Comparison of ENCODE assay signal across 23 cellular contexts in genomic region chr1:33502726-33503125, GRCh38. TPM values are rescaled to one million over a fixed set of nuclear protein-coding genes. Genes with fewer than 3 reads are reported as not detected.
DNase-seq lines count a peak whose midpoint lies in the region; ATAC-seq and TF ChIP-seq lines count a peak whose summit lies in the region.
"Had no signal": no experiment of that assay in that cellular context is flagged by ENCODE, and none has a peak within 500 bp of the region (broad histone marks: within the 10 kb centered on the region; RNA-seq: fewer than 3 reads in every experiment).

No MANE protein-coding gene starts in this region.

- no peaks in the 10 kb centered on the region for H3K4me1 ChIP-seq in vagina
- H3K4me1 ChIP-seq: gastrocnemius medialis had no signal

- intact Hi-C loops in vagina (cut with DNase I), result no loop called here

- H3K4me3 ChIP-seq in epithelial cell of esophagus (ENCODE audit: low read length) (no peak overlapping the region), vagina (no peak overlapping the region)
- H3K4me3 ChIP-seq: gastrocnemius medialis, PC-9 had no signal

- DNase-seq in GM03348 (ENCODE audit: low spot score) (peak; percentile 40), RWPE1 (ENCODE audit: low spot score) (peak; percentile 16), epithelial cell of esophagus (ENCODE audit: low read depth) (peak; percentile 73), non-pigmented ciliary epithelial cell (ENCODE audit: low read depth) (peak; percentile 17), NCI-H510A (lab: John Stamatoyannopoulos, UW) (no peak), amniotic stem cell (lab: John Stamatoyannopoulos, UW) (no peak), vagina (ENCODE audit: extremely low spot score in 2 of 2) (no peak)
- no peak for DNase-seq in activated naive CD8-positive, alpha-beta T cell treated with anti-CD3 and anti-CD28 coated beads, Interleukin-2, amount 50 U/mL, for 24 hours
- DNase-seq: activated CD8-positive, alpha-beta memory T cell treated with anti-CD3 and anti-CD28 coated beads, Interleukin-2, amount 50 U/mL, for 48 hours; activated effector memory CD4-positive, alpha-beta T cell treated with anti-CD3 and anti-CD28 coated beads, Interleukin-2, amount 50 U/mL, for 16 hours; amygdala; gastrocnemius medialis; HCEC 1CT; kidney; MM.1S; NCI-H1694 treated with DMSO at 0.1 percent for 48 hours; NCI-H2227 treated with DMSO at 0.1 percent for 48 hours; occipital lobe; PC-9; T-helper 2 cell; WERI-Rb-1 had no signal

- CTCF ChIA-PET in RWPE1 (lab: Yijun Ruan, JAX), result no interaction called here

- peaks cover 5% of the 10 kb centered on the region for H3K9me3 Mint-ChIP-seq in activated naive CD8-positive, alpha-beta T cell treated with anti-CD3 and anti-CD28 coated beads, Interleukin-2, amount 50 U/mL, for 24 hours

- H3K27me3 ChIP-seq in vagina, result no peaks in the 10 kb centered on the region
- H3K27me3 ChIP-seq: gastrocnemius medialis had no signal

- no peak for TF ChIP-seq POLR2A in vagina (IDR thresholded peaks at IDR 0.05)

- no peaks in the 10 kb centered on the region for H3K4me1 Mint-ChIP-seq in activated naive CD8-positive, alpha-beta T cell treated with anti-CD3 and anti-CD28 coated beads, Interleukin-2, amount 50 U/mL, for 24 hours

- no peaks in the 10 kb centered on the region for H3K9me3 ChIP-seq in vagina

- peaks cover 5% of the 10 kb centered on the region for H3K36me3 Mint-ChIP-seq in activated naive CD8-positive, alpha-beta T cell treated with anti-CD3 and anti-CD28 coated beads, Interleukin-2, amount 50 U/mL, for 24 hours (ENCODE audit: low read depth)

- POLR2A ChIA-PET in RWPE1 (lab: Yijun Ruan, JAX; ENCODE audit: low non-redundant PET), result no interaction called here

- TF ChIP-seq CTCF in RWPE1 (conservative IDR thresholded peaks at IDR 0.05; ENCODE audit: low read depth) (no peak), epithelial cell of esophagus (IDR thresholded peaks at IDR 0.05; ENCODE audit: insufficient read depth, low read depth, low read length, missing control alignments) (no peak), vagina (IDR thresholded peaks at IDR 0.05) (no peak)

- H3K4me3 Mint-ChIP-seq in activated naive CD8-positive, alpha-beta T cell treated with anti-CD3 and anti-CD28 coated beads, Interleukin-2, amount 50 U/mL, for 24 hours, result no peak overlapping the region
- H3K4me3 Mint-ChIP-seq: B cell, type B pancreatic cell had no signal

- no peak for ATAC-seq in activated naive CD8-positive, alpha-beta T cell treated with anti-CD3 and anti-CD28 coated beads, Interleukin-2, amount 50 U/mL, for 24 hours
- ATAC-seq: gastrocnemius medialis had no signal

- H3K27me3 Mint-ChIP-seq in activated naive CD8-positive, alpha-beta T cell treated with anti-CD3 and anti-CD28 coated beads, Interleukin-2, amount 50 U/mL, for 24 hours, result no peaks in the 10 kb centered on the region
- H3K27me3 Mint-ChIP-seq: B cell, type B pancreatic cell had no signal

- no peak overlapping the region for H3K27ac Mint-ChIP-seq in activated naive CD8-positive, alpha-beta T cell treated with anti-CD3 and anti-CD28 coated beads, Interleukin-2, amount 50 U/mL, for 24 hours
- H3K27ac Mint-ChIP-seq: B cell, type B pancreatic cell had no signal

- H3K27ac ChIP-seq in RWPE1 (no peak overlapping the region), vagina (no peak overlapping the region)
- H3K27ac ChIP-seq: gastrocnemius medialis, PC-9, WERI-Rb-1 had no signal

- no peaks in the 10 kb centered on the region for H3K36me3 ChIP-seq in vagina
- H3K36me3 ChIP-seq: gastrocnemius medialis, WERI-Rb-1 had no signal

RNA-seq across cellular contexts. Expression of gene ZSCAN20, which starts 30.3 kb away (rescaled TPM):
- 4.4 TPM for total RNA-seq in vagina

Comparison
In these comparisons a context has a peak if more than half of its experiments do, and no peak if none do; other contexts are left out.
1. DNase-seq: peak in GM03348 (single experiment), RWPE1 (single experiment), epithelial cell of esophagus (single experiment) and non-pigmented ciliary epithelial cell (single experiment); none in activated naive CD8-positive, alpha-beta T cell treated with anti-CD3 and anti-CD28 coated beads, Interleukin-2, amount 50 U/mL, for 24 hours (single experiment), NCI-H510A (single experiment), amniotic stem cell (single experiment) and vagina (0 of 2).